27 cellular contexts compared by ENCODE assay signal in the genomic region with DNA sequence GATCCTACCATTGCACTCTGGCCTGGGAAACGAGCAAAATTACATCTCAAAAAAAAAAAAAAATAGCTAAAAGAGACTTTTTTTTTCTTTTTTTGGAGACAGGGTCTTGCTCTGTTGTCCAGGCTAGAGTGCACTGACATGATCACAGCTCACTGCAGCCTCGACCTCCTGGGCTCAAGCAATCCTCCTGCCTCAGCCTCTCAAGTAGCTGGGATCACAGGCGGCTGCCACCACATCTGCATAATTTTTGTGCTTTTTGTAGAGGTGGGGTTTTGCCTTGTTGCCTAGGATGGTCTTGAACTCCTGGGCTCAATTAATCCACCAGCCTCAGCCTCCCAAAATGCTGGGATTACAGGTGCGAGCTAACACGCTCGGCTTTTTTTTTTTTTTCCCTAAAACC.
"Had no signal": no experiment of that assay in that cellular context is flagged by ENCODE, and none has a peak within 500 bp of the region (broad histone marks: within the 10 kb centered on the region; RNA-seq: fewer than 3 reads in every experiment).

No MANE protein-coding gene starts in this region.

- DNase-seq: stimulated activated CD4-positive, alpha-beta T cell treated with anti-CD3 and anti-CD28 coated beads, Interleukin-2, amount 100 ng/mL, for 48 hours; stimulated activated CD4-positive, alpha-beta T cell treated with anti-CD3 and anti-CD28 coated beads, Interleukin-4, amount 100 ng/mL, for 1 hour; stimulated activated CD4-positive, alpha-beta T cell treated with anti-CD3 and anti-CD28 coated beads, Interleukin-4, amount 100 ng/mL, for 24 hours; stimulated activated CD4-positive, alpha-beta T cell treated with anti-CD3 and anti-CD28 coated beads, Interleukin-4, amount 100 ng/mL, for 4 hours; stimulated activated CD8-positive, alpha-beta memory T cell treated with anti-CD3 and anti-CD28 coated beads, Interleukin-4, amount 100 ng/mL, for 48 hours; stimulated activated naive B cell treated with anti-CD40 and anti-IgM and Interleukin-4, amounts not matched to agents 10 μg/mL and 1 μg/mL and 100 μg/mL, for 72 hours; stimulated activated naive CD4-positive, alpha-beta T cell; stimulated activated naive CD4-positive, alpha-beta T cell treated with Interleukin-2 at 50 U/mL for 16 hours; stimulated activated naive CD8-positive, alpha-beta T cell treated with anti-CD3 and anti-CD28 coated beads, Interleukin-15, amount 100 ng/mL, for 72 hours; stimulated activated naive CD8-positive, alpha-beta T cell treated with anti-CD3 and anti-CD28 coated beads, Interleukin-15, Interleukin-2, amounts not matched to agents 100 U/mL and 50 U/mL, for 24 hours; stomach; substantia nigra; testis; thyroid gland; tibial artery; transverse colon; trophoblast cell; upper lobe of left lung; upper lobe of right lung; uterus had no signal

- H3K4me1 ChIP-seq: suprapubic skin, testis, thyroid gland, uterus had no signal

- H3K27ac ChIP-seq: stomach, suprapubic skin, testis, thoracic aorta, thyroid gland, tibial artery, tibial nerve, transverse colon, upper lobe of left lung, upper lobe of right lung, uterus, vagina had no signal

- H3K27me3 ChIP-seq: stomach, suprapubic skin, testis, thyroid gland, tibial artery, tibial nerve, transverse colon, upper lobe of left lung, upper lobe of right lung, uterus, vagina had no signal

- H3K36me3 ChIP-seq: suprapubic skin, thoracic aorta, thyroid gland, tibial artery, tibial nerve, transverse colon, upper lobe of left lung, upper lobe of right lung, uterus, vagina had no signal

- H3K4me3 ChIP-seq: stomach, suprapubic skin, testis, thoracic aorta, thyroid gland, tibial artery, tibial nerve, transverse colon, upper lobe of left lung, upper lobe of right lung, uterus, vagina had no signal

- FAIRE-seq: urothelium cell line had no signal

- H3K9me3 ChIP-seq: stomach, suprapubic skin, testis, thoracic aorta, thyroid gland, tibial artery, tibial nerve, transverse colon, upper lobe of left lung, upper lobe of right lung, uterus had no signal

- ATAC-seq: stimulated activated effector memory CD8-positive, alpha-beta T cell treated with anti-CD3 and anti-CD28 coated beads, Interleukin-12 subunit alpha, Interleukin-12 subunit beta, amount 100 ng/mL, for 72 hours; stimulated activated memory B cell treated with anti-CD40 and anti-IgM and Interleukin-4, amounts not matched to agents 10 μg/mL and 1 μg/mL and 100 μg/mL, for 72 hours; stimulated activated naive B cell treated with anti-CD40 and anti-IgM and Interleukin-4, amounts not matched to agents 10 μg/mL and 1 μg/mL and 100 μg/mL, for 72 hours; stimulated activated naive CD8-positive, alpha-beta T cell treated with anti-CD3 and anti-CD28 coated beads, Interleukin-15, amount 100 ng/mL, for 72 hours; stimulated activated naive CD8-positive, alpha-beta T cell treated with anti-CD3 and anti-CD28 coated beads, Interleukin-15, Interleukin-2, amounts not matched to agents 100 U/mL and 50 U/mL, for 24 hours; upper lobe of right lung had no signal
